Comparison of ENCODE assay signal across 10 cellular contexts in genomic region chr4:147780137-147780777, GRCh38. TPM values are rescaled to one million over a fixed set of nuclear protein-coding genes. Genes with fewer than 3 reads are reported as not detected.
DNase-seq lines count a peak whose midpoint lies in the region; ATAC-seq, FAIRE-seq and TF ChIP-seq lines count a peak whose summit lies in the region.
"Had no signal": no experiment of that assay in that cellular context is flagged by ENCODE, and none has a peak within 500 bp of the region (broad histone marks: within the 10 kb centered on the region; RNA-seq: fewer than 3 reads in every experiment).

No MANE protein-coding gene starts in this region.

- no peak for TF ChIP-seq RAD21 in K562 (CRISPR knock-in tag; conservative IDR thresholded peaks at IDR 0.05 in 1 of 2, IDR thresholded peaks at IDR 0.05 in 1 of 2)

- 4% methylated on average over 7 of the region's 7 CpGs for WGBS in K562 (ENCODE audit: insufficient coverage, low coverage, missing lambda C conversion rate)

- no peak overlapping the region for H3K4me2 ChIP-seq in K562 (ENCODE audit: insufficient read depth, low read length)

- DNase-seq in Right ventricle myocardium superior (no peak), cardiac septum (ENCODE audit: low spot score) (no peak), K562 (ENCODE audit: extremely low read depth in 1 of 4, low spot score in 3 of 4) (no peak), cerebellum (ENCODE audit: low spot score) (no peak), cerebellar nuclear complex (lab: John Stamatoyannopoulos, UW) (no peak), hypothalamus (lab: John Stamatoyannopoulos, UW) (no peak), NCI-H1694 (lab: John Stamatoyannopoulos, UW) (no peak)
- DNase-seq: DND-41 had no signal

- H2AFZ ChIP-seq in K562 (ENCODE audit: low read depth, low read length), result no peak overlapping the region

- no peak for TF ChIP-seq POLR2A in K562 (conservative IDR thresholded peaks at IDR 0.05)

- intact Hi-C loops in Right ventricle myocardium superior (cut with DNase I) (no loop called here), cardiac septum (cut with DNase I) (no loop called here), K562 (cut with micrococcal nuclease) (no loop called here)

- no peaks in the 10 kb centered on the region for H3K9me1 ChIP-seq in K562 (ENCODE audit: control insufficient read depth, insufficient read depth, low read length)

- H3K36me3 ChIP-seq in K562 (ENCODE audit: control insufficient read depth, insufficient read depth, low read length), result no peaks in the 10 kb centered on the region

- BruUV-seq in K562 (replicated peaks; lab: Mats Ljungman, UMichigan), result no TSS peak

- H4K20me1 ChIP-seq in K562 (replicated peaks; ENCODE audit: control insufficient read depth, insufficient read depth, low read length), result no peaks in the 10 kb centered on the region

- FAIRE-seq in K562 (lab: Jason Lieb, UNC), result no peak

- in situ Hi-C loops in K562 (cut with MboI), result no loop called here

- no peak overlapping the region for H3K4me3 ChIP-seq in K562
- H3K4me3 ChIP-seq: SK-N-MC had no signal

- ATAC-seq in Right ventricle myocardium superior (ENCODE audit: poor library complexity), result peak; percentile 54
- peak; percentile 51 for ATAC-seq in HG03064 (IDR thresholded peaks at IDR 0.05; ENCODE audit: low read depth, unreplicated experiment)
- ATAC-seq in K562, result no peak

- H3K27ac ChIP-seq in K562 (ENCODE audit: extremely low read depth, low read depth, low read length), result no peak overlapping the region
- H3K27ac ChIP-seq: SK-N-MC had no signal

- H3K9me3 ChIP-seq in K562 (replicated peaks; ENCODE audit: control insufficient read depth, insufficient read depth, low read depth, low read length), result no peaks in the 10 kb centered on the region

- no peak overlapping the region for H3K9ac ChIP-seq in K562 (ENCODE audit: insufficient read depth in 1 of 2, low read depth in 2 of 2, low read length in 2 of 2)

- TF ChIP-seq CTCF in K562 (IDR thresholded peaks at IDR 0.05 in 2 of 3, conservative IDR thresholded peaks at IDR 0.05 in 1 of 3; ENCODE audit: insufficient read depth in 2 of 3, low read depth in 1 of 3, low read length in 3 of 3), result no peak

- TF ChIP-seq EP300 in K562 (IDR thresholded peaks at IDR 0.05; ENCODE audit: low read length), result no peak

- no peaks in the 10 kb centered on the region; a peak in 1 of 5 replicates for H3K4me1 ChIP-seq in K562 (replicated peaks in 1 of 2; ENCODE audit: control insufficient read depth in 2 of 2, insufficient read depth in 2 of 2, low read length in 2 of 2)

- POLR2A ChIA-PET in K562 (lab: Yijun Ruan, JAX), result no interaction called here

- CTCF ChIA-PET in K562 (lab: Yijun Ruan, JAX; ENCODE audit: low intra/inter-chr PET ratio), result no interaction called here

- no peaks in the 10 kb centered on the region for H3K79me2 ChIP-seq in K562 (ENCODE audit: control insufficient read depth, insufficient read depth, low read length)

- H3K27me3 ChIP-seq in K562 (ENCODE audit: control insufficient read depth in 2 of 2, insufficient read depth in 2 of 2, low read length in 2 of 2), result peaks cover 0 to 23% of the 10 kb centered on the region in 2 experiments; a peak in 3 of 5 replicates

TF ChIP-seq in K562, 482 proteins besides CTCF, POLR2A, EP300 and RAD21:
- TF ChIP-seq ZNF224 (CRISPR knock-in tag; IDR thresholded peaks at IDR 0.05), result no peak
- peak; percentile 17 for TF ChIP-seq MEIS2 (IDR thresholded peaks at IDR 0.05; ENCODE audit: partially characterized antibody)
- no peak for TF ChIP-seq PBX2 (CRISPR knock-in tag; IDR thresholded peaks at IDR 0.05; ENCODE audit: low read depth)
- 0 out of 2 replicates have a peak, but pooled peaks have one; percentile 45 for TF ChIP-seq PBX2 (tag; conservative IDR thresholded peaks at IDR 0.05; ENCODE audit: low read depth)
- peak; percentile 91 for TF ChIP-seq SPI1 (IDR thresholded peaks at IDR 0.05; ENCODE audit: borderline replicate concordance, low read depth, low read length)

RNA-seq across cellular contexts. Expression of gene ARHGAP10, which starts 48.4 kb away (rescaled TPM):
- total RNA-seq in Right ventricle myocardium superior (64.0 TPM), cardiac septum (41.8 TPM), K562 (2014; rRNA removed) (0.05 and 0.16 TPM in 2 replicates), K562 (2014; rRNA removed; fragmentation: Illumina TruSeq; extraction: Trizol) (0.07 and 0.10 TPM in 2 replicates), K562 (2015; rRNA removed; fragmentation: Illumina TruSeq; extraction: Trizol) (0.04 TPM in 1 of 2 replicates, not detected in the other), K562 (2021) (0.16 and 0.22 TPM in 2 replicates), cerebellum (9.8 TPM)
- total RNA-seq in K562 (2011; cell fraction: chromatin; rRNA removed; ENCODE audit: low replicate concordance), result 0.28 and 0.90 TPM in 2 replicates
- total RNA-seq in K562 (2011; cell fraction: nucleolus; rRNA removed), result 0.33 and 0.66 TPM in 2 replicates
- 0.15 and 0.23 TPM in 2 replicates for total RNA-seq in K562 (2011; cell fraction: nucleoplasm; rRNA removed)
- polyA plus RNA-seq in K562 (2011; rRNA removed) (0.14 and 0.24 TPM in 2 replicates), K562 (2014; fragmentation: Illumina TruSeq; extraction: Trizol) (0.08 TPM in 1 of 2 replicates, not detected in the other), K562 (2014; fragmentation: Nextera tagmentation; extraction: Ambion mirVana) (under 1 TPM in 1 of 2 experiments, not detected in 1; 0.03 TPM), K562 (2014; rRNA removed) (0.13 TPM in 1 of 2 replicates, not detected in the other)
- 0.15 and 0.16 TPM in 2 replicates for polyA plus RNA-seq in K562 (2011; cell fraction: cytosol; rRNA removed)
- 0.11 and 0.28 TPM in 2 replicates for polyA plus RNA-seq in K562 (2011; cell fraction: nucleus; rRNA removed)
- 0.10 and 0.18 TPM in 2 replicates for polyA plus RNA-seq in K562 (2012)
- polyA minus RNA-seq in K562 (2011; rRNA and poly(A)+ RNA removed), result 0.53 and 0.54 TPM in 2 replicates
- polyA minus RNA-seq in K562 (2011; cell fraction: cytosol; rRNA and poly(A)+ RNA removed), result not detected in 2 replicates
- polyA minus RNA-seq in K562 (2011; cell fraction: nucleus; rRNA and poly(A)+ RNA removed), result 0.40 and 0.89 TPM in 2 replicates
